Comparison of ENCODE assay signal across 26 cellular contexts in genomic region chr18:56593906-56594305, GRCh38. TPM values are rescaled to one million over a fixed set of nuclear protein-coding genes. Genes with fewer than 3 reads are reported as not detected.
DNase-seq lines count a peak whose midpoint lies in the region; ATAC-seq and TF ChIP-seq lines count a peak whose summit lies in the region.
"Had no signal": no experiment of that assay in that cellular context is flagged by ENCODE, and none has a peak within 500 bp of the region (broad histone marks: within the 10 kb centered on the region; RNA-seq: fewer than 3 reads in every experiment).

No MANE protein-coding gene starts in this region.

- no peak for TF ChIP-seq POLR2A in IMR-90 (IDR thresholded peaks at IDR 0.05; ENCODE audit: low read depth, low read length)

- H3K18ac ChIP-seq in IMR-90 (ENCODE audit: low read depth, low read length), result no peak overlapping the region

- H2AK5ac ChIP-seq in IMR-90 (ENCODE audit: low read depth, low read length), result no peak overlapping the region

- no CpG with 5 or more reads among the region's 4 CpGs for WGBS in IMR-90 (ENCODE audit: extremely low coverage in 2 of 2, insufficient read length in 1 of 2), 2 experiments

- ATAC-seq in IMR-90 (ENCODE audit: low read depth), result peak; percentile 51; the same call in 1 of the 2 replicates
- no peak for ATAC-seq in left colon
- ATAC-seq in mucosa of descending colon, result no peak
- ATAC-seq: GM23338; left lobe of liver; naive thymus-derived CD4-positive, alpha-beta T cell had no signal

- no peak overlapping the region for H2BK15ac ChIP-seq in IMR-90 (ENCODE audit: low read depth, low read length)

- H3K4ac ChIP-seq in IMR-90 (ENCODE audit: low read depth, low read length), result no peak overlapping the region

- POLR2A ChIA-PET in IMR-90 (lab: Charles Lee; ENCODE audit: unreplicated experiment), result no interaction called here

- H3K4me1 ChIP-seq in IMR-90 (ENCODE audit: control insufficient read depth, insufficient read depth, low read length) (no peaks in the 10 kb centered on the region), mucosa of descending colon (ENCODE audit: low read depth) (no peaks in the 10 kb centered on the region)
- H3K4me1 ChIP-seq: Peyer's patch had no signal

- no peaks in the 10 kb centered on the region for H3K9me1 ChIP-seq in IMR-90 (ENCODE audit: insufficient read depth, low read length)

- TF ChIP-seq RAD21 in IMR-90 (IDR thresholded peaks at IDR 0.05; ENCODE audit: low read length), result no peak

- no peak overlapping the region for H4K8ac ChIP-seq in IMR-90 (ENCODE audit: low read depth in 2 of 2, low read length in 2 of 2)

- no peak overlapping the region for H2AK9ac ChIP-seq in IMR-90 (replicated peaks; ENCODE audit: low read depth, low read length, poor library complexity)

- TF ChIP-seq CTCF in IMR-90 (conservative IDR thresholded peaks at IDR 0.05; ENCODE audit: low read depth, low read length) (no peak), brain microvascular endothelial cell (IDR thresholded peaks at IDR 0.05; ENCODE audit: low read depth, low read length, missing control alignments) (no peak), mucosa of descending colon (IDR thresholded peaks at IDR 0.05) (no peak)

- H3K14ac ChIP-seq in IMR-90 (replicated peaks; ENCODE audit: low read depth, low read length), result no peak overlapping the region

- no peak overlapping the region for H3K23ac ChIP-seq in IMR-90 (ENCODE audit: low read depth, low read length)

- no peak overlapping the region for H2AFZ ChIP-seq in IMR-90 (replicated peaks; ENCODE audit: low read length, poor library complexity)
- H2AFZ ChIP-seq: GM23338 had no signal

- in situ Hi-C loops in IMR-90 (cut with MboI; ENCODE audit: low sequenced_read_pairs) (loop anchor here (25.0 kb wide), 1 partner anchor 1482 kb away; no protein-coding TSS in a partner anchor), brain microvascular endothelial cell (cut with HindIII; ENCODE audit: low pct_ligation_motif_present, low sequenced_read_pairs) (no loop called here)

- H2BK5ac ChIP-seq in IMR-90 (ENCODE audit: low read depth, low read length, poor library complexity, severe bottlenecking), result no peak overlapping the region

- no peak overlapping the region for H2BK120ac ChIP-seq in IMR-90 (ENCODE audit: low read depth, low read length)

- no peak overlapping the region for H3K4me2 ChIP-seq in IMR-90 (ENCODE audit: low read depth, low read length)
- H3K4me2 ChIP-seq: GM23338 had no signal

- DNase-seq in Daoy (ENCODE audit: low read depth), result peak; percentile 8
- DNase-seq in IMR-90, result peak; percentile 42
- peak; percentile 33 for DNase-seq in brain microvascular endothelial cell
- peak; percentile 16 for DNase-seq in glomerular visceral epithelial cell (ENCODE audit: extremely low spot score)
- no peak for DNase-seq in left colon
- no peak for DNase-seq in activated CD8-positive, alpha-beta memory T cell treated with anti-CD3 and anti-CD28 coated beads for 24 hours
- no peak for DNase-seq in mucosa of descending colon
- no peak for DNase-seq in inferior parietal cortex (ENCODE audit: extremely low spot score)
- DNase-seq: activated CD4-positive, CD25-positive, alpha-beta regulatory T cell treated with anti-CD3 and anti-CD28 coated beads, Interleukin-2, amount 50 U/mL, for 72 hours; activated gamma-delta T cell treated with Interleukin-2 at 50 U/mL for 16 hours; activated T-cell treated with anti-CD3 and anti-CD28 coated beads, Interleukin-2, amount 50 U/mL, for 1 hour; DMS79 treated with DMSO at 0.1 percent for 48 hours; KG1; MV-4-11; naive thymus-derived CD4-positive, alpha-beta T cell; NCI-H1694; NCI-H2171; NCI-H526; occipital lobe; Peyer's patch; stimulated activated CD4-positive, alpha-beta T cell treated with anti-CD3 and anti-CD28 coated beads, Interleukin-1b, Interleukin-23, amount 100 ng/mL, for 48 hours; T-helper 1 cell had no signal

- H3K27ac ChIP-seq in IMR-90 (ENCODE audit: insufficient read depth, low read length) (no peak overlapping the region), brain microvascular endothelial cell (no peak overlapping the region)
- H3K27ac ChIP-seq: cardiac muscle cell, Peyer's patch, skin epidermis had no signal

- no peaks in the 10 kb centered on the region for H3K27me3 ChIP-seq in IMR-90 (ENCODE audit: control insufficient read depth, insufficient read depth, low read length)
- H3K27me3 ChIP-seq in brain microvascular endothelial cell (replicated peaks), result no peaks in the 10 kb centered on the region
- H3K27me3 ChIP-seq: cardiac muscle cell, Peyer's patch had no signal

- H4K20me1 ChIP-seq in IMR-90 (ENCODE audit: insufficient read depth, low read length), result no peaks in the 10 kb centered on the region

- CTCF ChIA-PET in IMR-90 (lab: Yijun Ruan, JAX), result no interaction called here

- H4K5ac ChIP-seq in IMR-90 (ENCODE audit: low read depth, low read length), result no peak overlapping the region

- H3K9me3 ChIP-seq in IMR-90 (ENCODE audit: control insufficient read depth, insufficient read depth, low read length), result no peaks in the 10 kb centered on the region; the same call in 1 of the 2 replicates
- H3K9me3 ChIP-seq in mucosa of descending colon, result no peaks in the 10 kb centered on the region
- H3K9me3 ChIP-seq: Peyer's patch had no signal

- no peak overlapping the region for H4K91ac ChIP-seq in IMR-90 (ENCODE audit: insufficient read depth, low read depth, low read length)

- H3K56ac ChIP-seq in IMR-90 (ENCODE audit: extremely low read depth, insufficient read depth, low read length), result no peak overlapping the region

- H3K4me3 ChIP-seq in IMR-90 (ENCODE audit: insufficient read depth, low read depth, low read length) (no peak overlapping the region), brain microvascular endothelial cell (ENCODE audit: low read depth, low read length) (no peak overlapping the region), mucosa of descending colon (no peak overlapping the region)
- H3K4me3 ChIP-seq: cardiac muscle cell, GM23338, Peyer's patch, skin epidermis had no signal

- intact Hi-C loops in IMR-90 (cut with micrococcal nuclease), result no loop called here
- intact Hi-C loops in left colon (cut with DNase I, micrococcal nuclease), result no loop called here
- intact Hi-C loops in mucosa of descending colon (cut with DNase I, micrococcal nuclease), result no loop called here

- H3K9ac ChIP-seq in IMR-90 (ENCODE audit: low read depth, low read length), result no peak overlapping the region

- H3K36me3 ChIP-seq in IMR-90 (ENCODE audit: control insufficient read depth, insufficient read depth, low read length), result no peaks in the 10 kb centered on the region
- H3K36me3 ChIP-seq in brain microvascular endothelial cell (replicated peaks), result no peaks in the 10 kb centered on the region
- H3K36me3 ChIP-seq in mucosa of descending colon (ENCODE audit: low read depth), result no peaks in the 10 kb centered on the region
- H3K36me3 ChIP-seq: cardiac muscle cell, Peyer's patch had no signal

- H2BK20ac ChIP-seq in IMR-90 (ENCODE audit: low read depth, low read length), result no peak overlapping the region

- dilution Hi-C loops in IMR-90 (cut with HindIII; ENCODE audit: low sequenced_read_pairs, unreplicated experiment), result no loop called here

- no peaks in the 10 kb centered on the region for H3K79me1 ChIP-seq in IMR-90 (ENCODE audit: low read depth in 1 of 2, low read length in 2 of 2)

- no TSS peak for BruUV-seq in IMR-90 (replicated peaks; lab: Mats Ljungman, UMichigan)

TF ChIP-seq in IMR-90, 13 proteins besides CTCF, POLR2A, EP300 and RAD21 (continues in another document):
- TF ChIP-seq FOS (IDR thresholded peaks at IDR 0.05; ENCODE audit: low read depth, low read length) (no peak), NFE2L2 (IDR thresholded peaks at IDR 0.05; ENCODE audit: low read depth, low read length) (no peak), USF2 (IDR thresholded peaks at IDR 0.05; ENCODE audit: low read depth, low read length) (no peak), RCOR1 (IDR thresholded peaks at IDR 0.05; ENCODE audit: insufficient replicate concordance, low read length) (no peak), SMC3 (IDR thresholded peaks at IDR 0.05; ENCODE audit: low read depth, low read length) (no peak), CHD1 (IDR thresholded peaks at IDR 0.05; ENCODE audit: low read depth, low read length) (no peak), MAZ (IDR thresholded peaks at IDR 0.05; ENCODE audit: borderline replicate concordance, low read depth, low read length) (no peak), RFX5 (IDR thresholded peaks at IDR 0.05; ENCODE audit: low read depth, low read length) (no peak), MAFK (IDR thresholded peaks at IDR 0.05; ENCODE audit: low read depth, low read length) (no peak), ELK1 (IDR thresholded peaks at IDR 0.05; ENCODE audit: borderline replicate concordance, low read depth, low read length) (no peak), CEBPB (IDR thresholded peaks at IDR 0.05; ENCODE audit: low read depth, low read length) (no peak)

RNA-seq across cellular contexts. Expression of gene TXNL1, which starts 44.5 kb away (rescaled TPM):
- 83.0 and 83.1 TPM in 2 replicates for total RNA-seq in Daoy (2014; rRNA removed; shearing (Covaris generic))
- total RNA-seq in IMR-90 (2012; rRNA removed), result 38.7 and 72.2 TPM in 2 replicates
- polyA plus RNA-seq in IMR-90 (2012; rRNA removed), result 55.8 and 62.5 TPM in 2 replicates
- 6.4 and 10.7 TPM in 2 replicates for polyA plus RNA-seq in IMR-90 (2012; cell fraction: cytosol; rRNA removed)
- 3.1 and 17.4 TPM in 2 replicates for polyA plus RNA-seq in IMR-90 (2012; cell fraction: nucleus; rRNA removed; ENCODE audit: low replicate concordance)
- total RNA-seq in left colon, result 10 to 100 TPM; 50.3 to 53.3 TPM
- 10 to 100 TPM; 51.0 to 62.0 (median 55.5) TPM for total RNA-seq in mucosa of descending colon

RNA-seq across cellular contexts. Expression of gene WDR7, which starts 57.3 kb away (rescaled TPM):
- 5.1 and 5.8 TPM in 2 replicates for total RNA-seq in Daoy (2014; rRNA removed; shearing (Covaris generic))
- 18.6 and 23.3 TPM in 2 replicates for total RNA-seq in IMR-90 (2012; rRNA removed)
- 3.7 and 8.2 TPM in 2 replicates for polyA plus RNA-seq in IMR-90 (2012; rRNA removed)
- polyA plus RNA-seq in IMR-90 (2012; cell fraction: cytosol; rRNA removed), result 1.4 and 1.9 TPM in 2 replicates
- polyA plus RNA-seq in IMR-90 (2012; cell fraction: nucleus; rRNA removed; ENCODE audit: low replicate concordance), result 2.3 and 3.7 TPM in 2 replicates
- 10 to 100 TPM; 25.0 to 27.1 TPM for total RNA-seq in left colon
- total RNA-seq in mucosa of descending colon, result 10 to 100 TPM; 28.4 to 38.8 (median 29.3) TPM

Comparison
In these comparisons a context has a peak if more than half of its experiments do, and no peak if none do; other contexts are left out.
1. DNase-seq: peak in Daoy (single experiment), IMR-90 (single experiment), brain microvascular endothelial cell (single experiment) and glomerular visceral epithelial cell (single experiment); none in left colon (0 of 2), activated CD8-positive, alpha-beta memory T cell treated with anti-CD3 and anti-CD28 coated beads for 24 hours (single experiment), mucosa of descending colon (0 of 3) and inferior parietal cortex (single experiment).